8 cellular contexts compared by ENCODE assay signal in the genomic region with DNA sequence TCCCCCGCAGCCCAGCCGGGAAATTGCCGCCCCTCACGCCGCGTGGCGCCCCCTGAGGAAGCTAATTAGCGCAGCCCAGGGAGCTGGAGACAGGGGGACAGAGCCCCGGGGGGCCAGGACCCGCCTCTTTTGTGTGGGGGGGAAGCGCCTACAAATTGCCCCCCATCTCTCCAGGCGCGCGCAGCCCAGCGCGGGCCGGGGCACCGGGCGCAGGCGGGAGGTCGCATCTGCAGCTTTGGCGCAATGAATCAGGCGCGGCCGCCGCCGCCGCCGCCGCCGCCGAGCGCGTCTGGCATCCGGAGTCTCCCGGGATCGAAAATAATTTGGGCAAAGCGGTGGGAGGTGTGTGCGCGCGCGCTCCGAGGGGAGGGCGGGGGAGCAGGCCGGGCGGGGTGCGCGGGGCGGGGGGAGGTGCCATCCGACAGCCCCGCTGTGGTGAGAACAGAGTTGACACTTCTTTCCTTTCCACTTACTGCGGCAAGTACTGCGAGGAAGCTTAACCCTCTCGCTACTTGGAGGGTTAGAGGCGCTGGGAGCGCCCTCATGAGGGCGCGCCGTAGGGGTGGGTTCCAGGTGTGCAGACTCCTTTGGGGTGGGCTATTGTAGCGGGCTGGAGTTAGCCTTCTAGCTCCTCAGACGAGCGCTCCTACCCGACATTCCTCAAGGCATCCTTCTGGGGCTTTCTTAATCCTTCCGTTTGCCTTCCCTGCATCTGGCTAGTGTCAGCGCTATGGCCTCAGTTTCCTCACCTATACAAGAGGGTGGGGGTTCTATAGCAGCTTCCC.
DNase-seq lines count a peak whose midpoint lies in the region; ATAC-seq and TF ChIP-seq lines count a peak whose summit lies in the region.

No MANE protein-coding gene starts in this region.

- H3K9ac ChIP-seq in HUES6 (ENCODE audit: low read length) (peak overlapping the region; percentile 93), rectal smooth muscle tissue (ENCODE audit: low read length) (no peak overlapping the region)

- H3K27ac ChIP-seq in HUES6 (ENCODE audit: low read depth, low read length) (peak overlapping the region; percentile 73), right atrium auricular region (peak overlapping the region; percentile 63 to 69), rectal smooth muscle tissue (ENCODE audit: low read depth, low read length) (no peak overlapping the region)

- H3K9me3 ChIP-seq in HUES6 (ENCODE audit: control insufficient read depth, insufficient read depth, low read depth, low read length) (no peaks in the 10 kb centered on the region), right atrium auricular region (no peaks in the 10 kb centered on the region)

- peaks cover 4% of the 10 kb centered on the region for H3K27me3 Mint-ChIP-seq in activated naive CD8-positive, alpha-beta T cell treated with anti-CD3 and anti-CD28 coated beads, Interleukin-2, amount 50 U/mL, for 24 hours

- H3K27ac Mint-ChIP-seq in activated naive CD8-positive, alpha-beta T cell treated with anti-CD3 and anti-CD28 coated beads, Interleukin-2, amount 50 U/mL, for 24 hours = no peak overlapping the region

- TF ChIP-seq CTCF in right atrium auricular region (IDR thresholded peaks at IDR 0.05) = peak in 1 of 2 donors; percentile 7

- H3K9me3 Mint-ChIP-seq in activated naive CD8-positive, alpha-beta T cell treated with anti-CD3 and anti-CD28 coated beads, Interleukin-2, amount 50 U/mL, for 24 hours = no peaks in the 10 kb centered on the region

- peak; percentile 65 for DNase-seq in GDM1 (lab: John Stamatoyannopoulos, UW)
- DNase-seq in SK-N-DZ (ENCODE audit: low spot score) = peak; percentile 63
- peak; percentile 69 for DNase-seq in activated naive CD8-positive, alpha-beta T cell treated with anti-CD3 and anti-CD28 coated beads, Interleukin-2, amount 50 U/mL, for 24 hours
- no peak for DNase-seq in right atrium auricular region (ENCODE audit: low spot score)
- no peak for DNase-seq in COLO829 (ENCODE audit: low spot score)
- no peak for DNase-seq in NCI-H187 treated with DMSO at 0.1 percent for 48 hours (lab: John Stamatoyannopoulos, UW)

- H3K4me3 ChIP-seq in HUES6 (ENCODE audit: low read depth, low read length) (peak overlapping the region; percentile 61), right atrium auricular region (peak overlapping the region; percentile 42 to 60), rectal smooth muscle tissue (ENCODE audit: low read length) (peak overlapping the region; percentile 64)

- H3K4me1 Mint-ChIP-seq in activated naive CD8-positive, alpha-beta T cell treated with anti-CD3 and anti-CD28 coated beads, Interleukin-2, amount 50 U/mL, for 24 hours = peaks cover 18% of the 10 kb centered on the region

- peak overlapping the region; percentile 46 for H3K4me3 Mint-ChIP-seq in activated naive CD8-positive, alpha-beta T cell treated with anti-CD3 and anti-CD28 coated beads, Interleukin-2, amount 50 U/mL, for 24 hours

- no peaks in the 10 kb centered on the region for H3K36me3 Mint-ChIP-seq in activated naive CD8-positive, alpha-beta T cell treated with anti-CD3 and anti-CD28 coated beads, Interleukin-2, amount 50 U/mL, for 24 hours (ENCODE audit: low read depth)

- peaks cover 14% of the 10 kb centered on the region for H3K27me3 ChIP-seq in HUES6 (ENCODE audit: control insufficient read depth, insufficient read depth, low read length)
- no peaks in the 10 kb centered on the region for H3K27me3 ChIP-seq in right atrium auricular region
- H3K27me3 ChIP-seq in rectal smooth muscle tissue (ENCODE audit: control insufficient read depth, insufficient read depth, low read length) = peaks cover 3% of the 10 kb centered on the region

- no peaks in the 10 kb centered on the region for H3K36me3 ChIP-seq in HUES6 (ENCODE audit: control insufficient read depth, insufficient read depth, low read length)
- H3K36me3 ChIP-seq in right atrium auricular region = no peaks in the 10 kb centered on the region
- H3K36me3 ChIP-seq in rectal smooth muscle tissue (ENCODE audit: control insufficient read depth, insufficient read depth, low read length) = no peaks in the 10 kb centered on the region

- peak; percentile 76 for ATAC-seq in activated naive CD8-positive, alpha-beta T cell treated with anti-CD3 and anti-CD28 coated beads, Interleukin-2, amount 50 U/mL, for 24 hours

- H3K4me1 ChIP-seq in HUES6 (ENCODE audit: control insufficient read depth, insufficient read depth, low read length) = peaks cover 42% of the 10 kb centered on the region
- H3K4me1 ChIP-seq in right atrium auricular region = peaks cover 0 to 40% of the 10 kb centered on the region in 2 donors
- H3K4me1 ChIP-seq in rectal smooth muscle tissue (ENCODE audit: control insufficient read depth, insufficient read depth, low read length) = peaks cover 6% of the 10 kb centered on the region

Comparison
In these comparisons a context has a peak if more than half of its experiments do, and no peak if none do; other contexts are left out.
1. DNase-seq: peak in GDM1 (single experiment), SK-N-DZ (single experiment) and activated naive CD8-positive, alpha-beta T cell treated with anti-CD3 and anti-CD28 coated beads, Interleukin-2, amount 50 U/mL, for 24 hours (single experiment); none in right atrium auricular region (single experiment), COLO829 (single experiment) and NCI-H187 treated with DMSO at 0.1 percent for 48 hours (single experiment).
2. Peak in every context shown above with its lines, with median percentiles within 50 percentile points of each other: H3K4me3 ChIP-seq.